ENCODE assay signal across 10 cellular contexts in genomic region chrX:22652596-22652995, GRCh38.
DNase-seq lines count a peak whose midpoint lies in the region; ATAC-seq and TF ChIP-seq lines count a peak whose summit lies in the region.
"Had no signal": no experiment of that assay in that cellular context is flagged by ENCODE, and none has a peak within 500 bp of the region (broad histone marks: within the 10 kb centered on the region; RNA-seq: fewer than 3 reads in every experiment).

No MANE protein-coding gene starts in this region.

- H3K79me2 ChIP-seq in GM23338 (replicated peaks; ENCODE audit: insufficient read depth) = no peaks in the 10 kb centered on the region
- no peaks in the 10 kb centered on the region for H3K79me2 ChIP-seq in hepatocyte

- ATAC-seq in GM23338 (peak; percentile 90), HG02884 (IDR thresholded peaks at IDR 0.05; ENCODE audit: unreplicated experiment) (no peak), HG02759 (IDR thresholded peaks at IDR 0.05; ENCODE audit: unreplicated experiment) (no peak)
- ATAC-seq in activated naive CD8-positive, alpha-beta T cell treated with anti-CD3 and anti-CD28 coated beads, Interleukin-2, amount 50 U/mL, for 24 hours = no peak
- ATAC-seq: activated CD8-positive, alpha-beta T cell treated with anti-CD3 and anti-CD28 coated beads, Interleukin-2, amount 10 ng/mL, durations not matched to agents 7 days and 5 days had no signal

- no peaks in the 10 kb centered on the region for H4K20me1 ChIP-seq in GM23338 (replicated peaks; ENCODE audit: insufficient read depth)
- no peaks in the 10 kb centered on the region for H4K20me1 ChIP-seq in hepatocyte (ENCODE audit: insufficient read depth, poor library complexity, severe bottlenecking)

- no peaks in the 10 kb centered on the region for H3K9me3 ChIP-seq in SJCRH30 (replicated peaks)
- no peaks in the 10 kb centered on the region for H3K9me3 ChIP-seq in hepatocyte (ENCODE audit: low read depth)

- H3K27me3 ChIP-seq in GM23338 (ENCODE audit: insufficient read depth) = no peaks in the 10 kb centered on the region
- H3K27me3 ChIP-seq in SJCRH30 = no peaks in the 10 kb centered on the region
- no peaks in the 10 kb centered on the region for H3K27me3 ChIP-seq in hepatocyte

- DNase-seq in GM23338 (ENCODE audit: low spot score) = peak; percentile 59
- DNase-seq in SJCRH30 = peak; percentile 10 to 42
- DNase-seq in hepatocyte (ENCODE audit: low spot score) = peak; percentile 66
- DNase-seq in retinal pigment epithelial cell (ENCODE audit: low read depth) = peak; percentile 62
- no peak for DNase-seq in activated naive CD8-positive, alpha-beta T cell treated with anti-CD3 and anti-CD28 coated beads, Interleukin-2, amount 50 U/mL, for 24 hours
- DNase-seq in stimulated activated CD4-positive, alpha-beta T cell treated with anti-CD3 and anti-CD28 coated beads, Interleukin-4, amount 100 ng/mL, for 1 hour = no peak
- DNase-seq: activated CD8-positive, alpha-beta T cell treated with anti-CD3 and anti-CD28 coated beads, Interleukin-2, amount 10 ng/mL, durations not matched to agents 7 days and 5 days; PC-9 had no signal

- no peaks in the 10 kb centered on the region for H3F3A ChIP-seq in GM23338 (replicated peaks; ENCODE audit: low read depth)

- H3K4me3 Mint-ChIP-seq in GM23338 = no peak overlapping the region
- no peak overlapping the region for H3K4me3 Mint-ChIP-seq in activated naive CD8-positive, alpha-beta T cell treated with anti-CD3 and anti-CD28 coated beads, Interleukin-2, amount 50 U/mL, for 24 hours
- H3K4me3 Mint-ChIP-seq: activated CD8-positive, alpha-beta T cell treated with anti-CD3 and anti-CD28 coated beads, Interleukin-2, amount 10 ng/mL, durations not matched to agents 7 days and 5 days had no signal

- H3K4me3 ChIP-seq in GM23338 (no peak overlapping the region), SJCRH30 (no peak overlapping the region), hepatocyte (no peak overlapping the region), retinal pigment epithelial cell (ENCODE audit: low read length) (no peak overlapping the region)
- H3K4me3 ChIP-seq: PC-9 had no signal

- H3K4me1 ChIP-seq in GM23338 (ENCODE audit: insufficient read depth) (no peaks in the 10 kb centered on the region), SJCRH30 (no peaks in the 10 kb centered on the region), hepatocyte (ENCODE audit: insufficient read depth) (peaks cover 11% of the 10 kb centered on the region)

- H3K36me3 ChIP-seq in GM23338 (ENCODE audit: insufficient read depth) (no peaks in the 10 kb centered on the region), SJCRH30 (no peaks in the 10 kb centered on the region), hepatocyte (replicated peaks; ENCODE audit: insufficient read depth, low read depth) (no peaks in the 10 kb centered on the region)

- H2AFZ ChIP-seq in GM23338 = peak overlapping the region; percentile 76; the same call in 1 of the 2 replicates
- H2AFZ ChIP-seq in hepatocyte = no peak overlapping the region
- H2AFZ ChIP-seq: PC-9 had no signal

- H3K9me3 Mint-ChIP-seq in GM23338 = no peaks in the 10 kb centered on the region
- no peaks in the 10 kb centered on the region for H3K9me3 Mint-ChIP-seq in activated naive CD8-positive, alpha-beta T cell treated with anti-CD3 and anti-CD28 coated beads, Interleukin-2, amount 50 U/mL, for 24 hours

- no peak for TF ChIP-seq CTCF in GM23338 (conservative IDR thresholded peaks at IDR 0.05; ENCODE audit: low read depth in 2 of 2)
- no peak for TF ChIP-seq CTCF in hepatocyte (IDR thresholded peaks at IDR 0.05; ENCODE audit: poor library complexity)
- TF ChIP-seq CTCF in retinal pigment epithelial cell (conservative IDR thresholded peaks at IDR 0.05; ENCODE audit: low read depth, low read length) = no peak

- H3K36me3 Mint-ChIP-seq in GM23338 (ENCODE audit: low read depth) = no peaks in the 10 kb centered on the region
- no peaks in the 10 kb centered on the region for H3K36me3 Mint-ChIP-seq in activated naive CD8-positive, alpha-beta T cell treated with anti-CD3 and anti-CD28 coated beads, Interleukin-2, amount 50 U/mL, for 24 hours (ENCODE audit: low read depth)

- H3K27ac Mint-ChIP-seq in GM23338 = no peak overlapping the region
- H3K27ac Mint-ChIP-seq in activated naive CD8-positive, alpha-beta T cell treated with anti-CD3 and anti-CD28 coated beads, Interleukin-2, amount 50 U/mL, for 24 hours = no peak overlapping the region
- H3K27ac Mint-ChIP-seq: activated CD8-positive, alpha-beta T cell treated with anti-CD3 and anti-CD28 coated beads, Interleukin-2, amount 10 ng/mL, durations not matched to agents 7 days and 5 days had no signal

- H3K9me2 ChIP-seq in GM23338 (ENCODE audit: insufficient read depth) = no peaks in the 10 kb centered on the region
- no peaks in the 10 kb centered on the region for H3K9me2 ChIP-seq in hepatocyte (replicated peaks; ENCODE audit: insufficient read depth)

- H3K27ac ChIP-seq in GM23338 (ENCODE audit: low read depth) (no peak overlapping the region), SJCRH30 (no peak overlapping the region), hepatocyte (peak overlapping the region; percentile 85)
- H3K27ac ChIP-seq: PC-9 had no signal

- no peaks in the 10 kb centered on the region for H3K27me3 Mint-ChIP-seq in GM23338 (ENCODE audit: insufficient read depth, low read depth, poor library complexity)
- no peaks in the 10 kb centered on the region for H3K27me3 Mint-ChIP-seq in activated naive CD8-positive, alpha-beta T cell treated with anti-CD3 and anti-CD28 coated beads, Interleukin-2, amount 50 U/mL, for 24 hours

- H3K4me2 ChIP-seq in GM23338 (no peak overlapping the region), hepatocyte (no peak overlapping the region)
- H3K4me2 ChIP-seq: PC-9 had no signal

- 38% methylated on average over 6 of the region's 6 CpGs for WGBS in hepatocyte (ENCODE audit: low lambda C conversion rate, missing lambda C conversion rate)

- no peaks in the 10 kb centered on the region for H3K4me1 Mint-ChIP-seq in GM23338
- H3K4me1 Mint-ChIP-seq in activated naive CD8-positive, alpha-beta T cell treated with anti-CD3 and anti-CD28 coated beads, Interleukin-2, amount 50 U/mL, for 24 hours = no peaks in the 10 kb centered on the region

TF ChIP-seq in GM23338, 12 proteins besides CTCF, POLR2A, EP300 and RAD21:
- TF ChIP-seq NANOG (IDR thresholded peaks at IDR 0.05; ENCODE audit: borderline replicate concordance) = no peak
- TF ChIP-seq EZH2 (IDR thresholded peaks at IDR 0.05; ENCODE audit: low read depth, unreplicated experiment) = no peak
- no peak for TF ChIP-seq POLR2AphosphoS5 (IDR thresholded peaks at IDR 0.05; ENCODE audit: low read depth)
- no peak for TF ChIP-seq EZH2phosphoT487 (IDR thresholded peaks at IDR 0.05; ENCODE audit: unreplicated experiment)
- no peak for TF ChIP-seq CREB1 (CRISPR knock-in tag; IDR thresholded peaks at IDR 0.05; ENCODE audit: low read depth)
- TF ChIP-seq STAT1 (IDR thresholded peaks at IDR 0.05; ENCODE audit: unreplicated experiment) = no peak
- TF ChIP-seq ZNF331 (CRISPR knock-in tag; IDR thresholded peaks at IDR 0.05; ENCODE audit: low read depth) = no peak
- no peak for TF ChIP-seq ZNF114 (CRISPR knock-in tag; IDR thresholded peaks at IDR 0.05)
- TF ChIP-seq ETS1 (IDR thresholded peaks at IDR 0.05) = no peak

Comparison
In these comparisons a context has a peak if more than half of its experiments do, and no peak if none do; other contexts are left out.
1. DNase-seq: peak in GM23338 (single experiment), SJCRH30 (2 of 2), hepatocyte (single experiment) and retinal pigment epithelial cell (single experiment); none in activated naive CD8-positive, alpha-beta T cell treated with anti-CD3 and anti-CD28 coated beads, Interleukin-2, amount 50 U/mL, for 24 hours (single experiment) and stimulated activated CD4-positive, alpha-beta T cell treated with anti-CD3 and anti-CD28 coated beads, Interleukin-4, amount 100 ng/mL, for 1 hour (single experiment).